Comparison of ENCODE assay signal across 12 cellular contexts in the genomic region with DNA sequence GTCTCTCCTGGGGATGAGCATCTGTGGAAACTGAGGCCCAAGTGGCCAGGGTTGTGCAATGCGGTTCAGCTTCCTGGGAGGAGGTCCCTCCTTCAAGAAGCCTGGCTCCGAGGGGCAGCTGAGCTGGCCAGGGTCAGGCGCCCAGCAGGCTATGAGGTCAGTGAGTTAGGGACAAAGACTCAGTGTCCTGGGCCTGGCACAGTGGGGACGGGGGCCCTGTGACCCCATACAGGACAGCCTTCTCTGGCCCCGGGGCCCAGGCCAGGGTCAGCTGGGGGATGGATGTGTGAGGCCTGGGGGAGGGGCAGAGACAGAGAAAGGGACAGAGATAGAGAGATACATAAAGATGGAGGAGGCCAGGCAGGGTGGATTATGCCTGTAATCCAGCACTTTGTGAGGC. TPM values are rescaled to one million over a fixed set of nuclear protein-coding genes. Genes with fewer than 3 reads are reported as not detected.
A peak's percentile ranks its signal among the peaks of the same experiment; 100 is the strongest.
DNase-seq lines count a peak whose midpoint lies in the region; ATAC-seq and TF ChIP-seq lines count a peak whose summit lies in the region.
"Had no signal": no experiment of that assay in that cellular context is flagged by ENCODE, and none has a peak within 500 bp of the region (broad histone marks: within the 10 kb centered on the region; RNA-seq: fewer than 3 reads in every experiment).

No MANE protein-coding gene starts in this region.

- POLR2A ChIA-PET in OCI-LY7 (lab: Charles Lee) = interaction anchor here (0.7 to 3.4 kb wide), 4 partner anchors 8 to 192 kb away, joined by 3 to 24 read pairs (median 4); a partner anchor contains a TSS

- no peaks in the 10 kb centered on the region for H3K9me2 ChIP-seq in OCI-LY7 (ENCODE audit: insufficient read depth, low read length)

- H3K9me3 ChIP-seq in OCI-LY7 (ENCODE audit: low read length) (no peaks in the 10 kb centered on the region), MG63 (no peaks in the 10 kb centered on the region)

- H3K9me3 Mint-ChIP-seq in effector memory CD8-positive, alpha-beta T cell = peaks cover 0 to under 1% of the 10 kb centered on the region in 2 donors
- H3K9me3 Mint-ChIP-seq: type B pancreatic cell had no signal

- intact Hi-C loops in OCI-LY7 (cut with micrococcal nuclease; ENCODE audit: unreplicated experiment) = loop anchor here (10.0 kb wide), 1 partner anchor 145 kb away; no protein-coding TSS in a partner anchor

- H3K27ac Mint-ChIP-seq in effector memory CD8-positive, alpha-beta T cell = peak overlapping the region; percentile 99 to 100
- H3K27ac Mint-ChIP-seq: type B pancreatic cell had no signal

- no peaks in the 10 kb centered on the region for H3K36me3 ChIP-seq in OCI-LY7 (ENCODE audit: insufficient read depth, low read length)
- no peaks in the 10 kb centered on the region for H3K36me3 ChIP-seq in MG63

- no peak for ATAC-seq in effector memory CD8-positive, alpha-beta T cell (replicated peaks)
- no peak for ATAC-seq in GM21723 (IDR thresholded peaks at IDR 0.05; ENCODE audit: unreplicated experiment)
- no peak for ATAC-seq in GM21737 (IDR thresholded peaks at IDR 0.05; ENCODE audit: unreplicated experiment)

- no TSS peak for BruUV-seq in OCI-LY7 (replicated peaks; lab: Mats Ljungman, UMichigan)

- H3K4me2 ChIP-seq in OCI-LY7 (ENCODE audit: low read length) = peak overlapping the region; percentile 98

- H3K4me3 Mint-ChIP-seq in effector memory CD8-positive, alpha-beta T cell = peak overlapping the region; percentile 98 to 100
- H3K4me3 Mint-ChIP-seq: type B pancreatic cell had no signal

- peak overlapping the region; percentile 5; the same call in 1 of the 2 replicates for H2AFZ ChIP-seq in OCI-LY7 (ENCODE audit: low read length)

- H3K27me3 Mint-ChIP-seq in effector memory CD8-positive, alpha-beta T cell = no peaks in the 10 kb centered on the region
- H3K27me3 Mint-ChIP-seq: type B pancreatic cell had no signal

- H3K27ac ChIP-seq in OCI-LY7 (ENCODE audit: low read depth, low read length, poor library complexity, severe bottlenecking) = peak overlapping the region; percentile 97

- no peaks in the 10 kb centered on the region for H4K20me1 ChIP-seq in OCI-LY7 (ENCODE audit: insufficient read depth, low read length)

- peaks cover 5% of the 10 kb centered on the region; the same call in 1 of the 2 replicates for H3K79me2 ChIP-seq in OCI-LY7 (ENCODE audit: insufficient read depth, low read depth, low read length)

- no peaks in the 10 kb centered on the region for H3K27me3 ChIP-seq in MG63

- no peak for TF ChIP-seq CTCF in OCI-LY7 (conservative IDR thresholded peaks at IDR 0.05; ENCODE audit: low read length)

- CTCF ChIA-PET in OCI-LY7 (lab: Charles Lee; ENCODE audit: unreplicated experiment) = interaction anchor here (0.6 kb wide), 1 partner anchor 165 kb away, joined by 12 read pairs; a partner anchor contains a TSS

- DNase-seq in C1 segment of cervical spinal cord (lab: John Stamatoyannopoulos, UW) (peak in 12 of 14 donors; percentile 25 to 87 (median 76)), OCI-LY7 (ENCODE audit: low spot score) (no peak), nucleus accumbens (lab: John Stamatoyannopoulos, UW) (peak in 55 of 56 donors; percentile 34 to 94 (median 84)), MG63 (no peak), DMS79 treated with DMSO at 0.1 percent for 48 hours (lab: John Stamatoyannopoulos, UW) (no peak)
- no peak for DNase-seq in effector memory CD8-positive, alpha-beta T cell
- DNase-seq: NCI-H1417 had no signal

- peaks cover 43% of the 10 kb centered on the region for H3K36me3 Mint-ChIP-seq in effector memory CD8-positive, alpha-beta T cell (ENCODE audit: insufficient read depth)
- H3K36me3 Mint-ChIP-seq: type B pancreatic cell had no signal

- H3K4me3 ChIP-seq in OCI-LY7 (ENCODE audit: low read depth, low read length, poor library complexity, severe bottlenecking) (peak overlapping the region; percentile 53), MG63 (no peak overlapping the region)

- peaks cover 87% of the 10 kb centered on the region for H3K4me1 ChIP-seq in OCI-LY7 (ENCODE audit: insufficient read depth, low read length, poor library complexity, severe bottlenecking)

- peaks cover 45 to 51% of the 10 kb centered on the region in 2 donors for H3K4me1 Mint-ChIP-seq in effector memory CD8-positive, alpha-beta T cell (ENCODE audit: low read depth in 2 of 2)

RNA-seq across cellular contexts. Expression of a gene that starts 3.0 kb away (rescaled TPM):
- total RNA-seq in OCI-LY7 (2014; rRNA removed; shearing (Covaris generic)) = 6.0 and 7.7 TPM in 2 replicates
- 26.0 and 41.7 TPM in 2 replicates for total RNA-seq in OCI-LY7 (2022)
- total RNA-seq in MG63 (2014; rRNA removed; shearing (Covaris generic); ENCODE audit: low replicate concordance) = not detected in 2 replicates
- total RNA-seq: endothelial cell of umbilical vein, myocyte had no signal

RNA-seq across cellular contexts. Expression of a gene that starts 7.9 kb away (rescaled TPM):
- 14.3 and 14.8 TPM in 2 replicates for total RNA-seq in OCI-LY7 (2014; rRNA removed; shearing (Covaris generic))
- total RNA-seq in OCI-LY7 (2022) = 31.0 and 31.4 TPM in 2 replicates
- total RNA-seq in MG63 (2014; rRNA removed; shearing (Covaris generic); ENCODE audit: low replicate concordance) = 0.20 and 0.95 TPM in 2 replicates

Comparison
In these comparisons a context has a peak if more than half of its experiments do, and no peak if none do; other contexts are left out.
1. DNase-seq: peak in C1 segment of cervical spinal cord (12 of 14) and nucleus accumbens (55 of 56); none in OCI-LY7 (single experiment), effector memory CD8-positive, alpha-beta T cell (0 of 3), MG63 (single experiment) and DMS79 treated with DMSO at 0.1 percent for 48 hours (single experiment).